In the genomic region with DNA sequence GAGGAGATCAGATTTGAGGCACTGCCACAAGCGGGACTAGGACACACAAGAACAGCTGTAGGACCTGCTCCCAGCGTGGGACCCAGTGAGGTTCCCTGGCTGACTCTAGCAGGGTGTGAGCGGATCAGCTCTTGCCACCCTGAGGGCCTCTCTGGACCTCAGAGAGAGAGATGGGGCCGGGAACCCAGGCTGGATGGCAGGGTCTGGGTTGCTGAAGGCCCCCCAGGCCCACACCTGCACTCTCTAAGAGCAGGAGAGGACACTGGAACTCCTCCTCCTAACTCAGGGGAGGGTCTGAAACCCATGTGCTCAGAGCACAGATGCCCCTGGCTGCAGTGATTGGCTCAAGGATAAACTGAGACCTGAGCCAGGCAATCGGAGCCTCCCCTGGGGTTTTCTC, we compare ENCODE assay signal across 1 cellular context.
TF ChIP-seq lines count a peak whose summit lies in the region.

No MANE protein-coding gene starts in this region.

TF ChIP-seq in HepG2, 621 proteins besides CTCF, POLR2A, EP300 and RAD21:
- peak; percentile 62 for TF ChIP-seq RBM22 (optimal IDR thresholded peaks at IDR 0.05; ENCODE audit: low read length)
- peak; percentile 63 for TF ChIP-seq AGO2 (optimal IDR thresholded peaks at IDR 0.05; ENCODE audit: low read depth, low read length)
- TF ChIP-seq ZFY (CRISPR knock-in tag; IDR thresholded peaks at IDR 0.05) = no peak
